19 cellular contexts compared by ENCODE assay signal in genomic region chr3:193996641-193997089, GRCh38.
A peak's percentile ranks its signal among the peaks of the same experiment; 100 is the strongest.
DNase-seq lines count a peak whose midpoint lies in the region; ATAC-seq and TF ChIP-seq lines count a peak whose summit lies in the region.
"Had no signal": no experiment of that assay in that cellular context is flagged by ENCODE, and none has a peak within 500 bp of the region (broad histone marks: within the 10 kb centered on the region; RNA-seq: fewer than 3 reads in every experiment).

No MANE protein-coding gene starts in this region.

- H3K27me3 ChIP-seq in H7 (ENCODE audit: control insufficient read depth, insufficient read depth, low read length): no peaks in the 10 kb centered on the region
- peaks cover 0 to 4% (median 0%) of the 10 kb centered on the region in 4 donors for H3K27me3 ChIP-seq in esophagus squamous epithelium
- no peaks in the 10 kb centered on the region for H3K27me3 ChIP-seq in lower lobe of right lung (ENCODE audit: low read depth)
- no peaks in the 10 kb centered on the region for H3K27me3 ChIP-seq in thyroid gland
- H3K27me3 ChIP-seq: MG63 had no signal

- H3K4me1 ChIP-seq in esophagus squamous epithelium: peaks cover 0 to 16% (median 0%) of the 10 kb centered on the region in 3 donors
- peaks cover 22% of the 10 kb centered on the region for H3K4me1 ChIP-seq in lower lobe of right lung
- H3K4me1 ChIP-seq in thyroid gland: peaks cover 21 to 22% of the 10 kb centered on the region in 2 donors

- H3K36me3 ChIP-seq in H7 (replicated peaks; ENCODE audit: control insufficient read depth, insufficient read depth, low read length) (no peaks in the 10 kb centered on the region), esophagus squamous epithelium (no peaks in the 10 kb centered on the region), lower lobe of right lung (no peaks in the 10 kb centered on the region), thyroid gland (no peaks in the 10 kb centered on the region)
- H3K36me3 ChIP-seq: MG63 had no signal

- DNase-seq in H7 (peak; percentile 65), esophagus squamous epithelium (lab: John Stamatoyannopoulos, UW) (no peak), lower lobe of right lung (no peak), thyroid gland (peak; percentile 50 to 58), NCI-H128 (lab: John Stamatoyannopoulos, UW; ENCODE audit: unreplicated experiment) (no peak)
- DNase-seq: activated CD4-positive, alpha-beta T cell treated with anti-CD3 and anti-CD28 coated beads, Interleukin-2, amount 50 U/mL, for 1 hour; activated CD8-positive, alpha-beta memory T cell treated with anti-CD3 and anti-CD28 coated beads, Interleukin-2, amount 50 U/mL, for 48 hours; amygdala; HCEC 1CT; MG63; natural killer cell; NCI-H1694; NCI-H774; OCI-M1; SIG-M5; stimulated activated CD4-positive, alpha-beta T cell treated with anti-CD3 and anti-CD28 coated beads, Interleukin-4, amount 100 ng/mL, for 24 hours; T-helper 1 cell had no signal

- 80 to 85% methylated on average over 6 of the region's 6 CpGs for WGBS in esophagus squamous epithelium, 2 donors
- 63 to 71% methylated on average over 6 of the region's 6 CpGs for WGBS in thyroid gland, 2 donors

- TF ChIP-seq POLR2A in esophagus squamous epithelium (IDR thresholded peaks at IDR 0.05): no peak
- TF ChIP-seq POLR2A in thyroid gland (IDR thresholded peaks at IDR 0.05): no peak

- H3K4me3 ChIP-seq in H7 (ENCODE audit: insufficient read depth, low read depth, low read length) (no peak overlapping the region), esophagus squamous epithelium (no peak overlapping the region), lower lobe of right lung (no peak overlapping the region), thyroid gland (replicated peaks in 1 of 3) (no peak overlapping the region)
- H3K4me3 ChIP-seq: MG63 had no signal

- H3K9me3 ChIP-seq in esophagus squamous epithelium: no peaks in the 10 kb centered on the region
- H3K9me3 ChIP-seq in lower lobe of right lung: no peaks in the 10 kb centered on the region
- no peaks in the 10 kb centered on the region for H3K9me3 ChIP-seq in thyroid gland
- H3K9me3 ChIP-seq: MG63 had no signal

- intact Hi-C loops in esophagus squamous epithelium (cut with DNase I) (no loop called here), lower lobe of right lung (cut with DNase I) (no loop called here), thyroid gland (cut with DNase I) (loop anchor here (10.0 kb wide), 1 partner anchor 212 kb away; no protein-coding TSS in a partner anchor)

- ATAC-seq in lower lobe of right lung (peak; percentile 66 to 79), GM19455 (IDR thresholded peaks at IDR 0.05; ENCODE audit: unreplicated experiment) (no peak), GM21447 (IDR thresholded peaks at IDR 0.05; ENCODE audit: unreplicated experiment) (no peak)
- ATAC-seq: natural killer cell had no signal

- no peak for TF ChIP-seq CTCF in esophagus squamous epithelium (IDR thresholded peaks at IDR 0.05)
- no peak for TF ChIP-seq CTCF in lower lobe of right lung (IDR thresholded peaks at IDR 0.05)
- TF ChIP-seq CTCF in thyroid gland (IDR thresholded peaks at IDR 0.05): peak in 1 of 6 experiments; percentile 10

- H3K27ac ChIP-seq in esophagus squamous epithelium (peak overlapping the region in 3 of 4 donors; percentile 9 to 47 (median 40)), lower lobe of right lung (peak overlapping the region; percentile 36), thyroid gland (peak overlapping the region; percentile 57 to 80 (median 61))

Comparison
In these comparisons a context has a peak if more than half of its experiments do, and no peak if none do; other contexts are left out.
1. DNase-seq: peak in H7 (single experiment) and thyroid gland (2 of 2); none in esophagus squamous epithelium (single experiment), lower lobe of right lung (single experiment) and NCI-H128 (single experiment).
2. ATAC-seq: peak in lower lobe of right lung (2 of 2); none in GM19455 (single experiment) and GM21447 (single experiment).
3. Peak in every context shown above with its lines, with median percentiles within 50 percentile points of each other: H3K27ac ChIP-seq.